ENCODE assay signal across 13 cellular contexts in genomic region chr5:67996596-67996995, GRCh38.
"Had no signal": no experiment of that assay in that cellular context is flagged by ENCODE, and none has a peak within 500 bp of the region (broad histone marks: within the 10 kb centered on the region; RNA-seq: fewer than 3 reads in every experiment).

No MANE protein-coding gene starts in this region.

- H3K27ac ChIP-seq: dorsolateral prefrontal cortex, neutrophil, vagina had no signal

- H3K36me3 ChIP-seq: esophagus squamous epithelium, neutrophil, tibial artery, vagina had no signal

- H3K9me3 ChIP-seq: esophagus squamous epithelium, mucosa of descending colon, neutrophil, tibial artery, vagina had no signal

- ATAC-seq: mucosa of descending colon; naive thymus-derived CD8-positive, alpha-beta T cell; right cardiac atrium had no signal

- DNase-seq: activated B cell treated with CpG ODN at 0.5 μM for 24 hours; activated CD4-positive, alpha-beta T cell treated with anti-CD3 and anti-CD28 coated beads, Interleukin-2, amount 50 U/mL, for 1 hour; dorsolateral prefrontal cortex; esophagus squamous epithelium; head of caudate nucleus; mucosa of descending colon; naive thymus-derived CD8-positive, alpha-beta T cell; tibial artery had no signal

- H3K27me3 ChIP-seq: dorsolateral prefrontal cortex, esophagus squamous epithelium, neutrophil, tibial artery, vagina had no signal

- FAIRE-seq: endometrium had no signal

- H3K4me3 ChIP-seq: dorsolateral prefrontal cortex, esophagus squamous epithelium, mucosa of descending colon, smooth muscle cell, tibial artery, vagina had no signal
